In the genomic region with DNA sequence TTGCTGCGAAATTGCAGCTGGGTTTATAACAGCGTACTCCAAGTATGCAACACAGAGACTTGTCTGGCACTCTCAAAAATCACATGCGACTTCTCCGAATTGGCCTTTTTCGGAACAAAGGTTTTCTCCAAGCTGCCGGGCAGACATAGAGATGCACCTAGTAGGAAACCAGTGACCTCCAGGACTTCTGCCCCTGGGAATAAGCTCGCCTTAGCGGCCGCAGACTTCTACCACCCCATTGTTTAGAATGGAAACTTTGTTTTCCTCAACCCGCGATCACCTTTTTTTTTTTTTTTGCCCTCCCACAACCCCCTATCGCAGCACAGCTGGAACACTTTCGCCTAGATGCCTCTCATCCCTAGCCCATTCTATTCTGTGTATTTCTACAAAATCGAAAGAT, we compare ENCODE assay signal across 14 cellular contexts. TPM values are rescaled to one million over a fixed set of nuclear protein-coding genes. Genes with fewer than 3 reads are reported as not detected.
DNase-seq lines count a peak whose midpoint lies in the region; ATAC-seq and TF ChIP-seq lines count a peak whose summit lies in the region.
"Had no signal": no experiment of that assay in that cellular context is flagged by ENCODE, and none has a peak within 500 bp of the region (broad histone marks: within the 10 kb centered on the region; RNA-seq: fewer than 3 reads in every experiment).

No MANE protein-coding gene starts in this region.

- peaks cover 99% of the 10 kb centered on the region for H3K27me3 Mint-ChIP-seq in activated naive CD4-positive, alpha-beta T cell treated with anti-CD3 and anti-CD28 coated beads, Interleukin-2, amount 10 ng/mL, durations not matched to agents 7 days and 5 days
- H3K27me3 Mint-ChIP-seq in endodermal cell (ENCODE audit: insufficient read depth): peaks cover 100% of the 10 kb centered on the region
- H3K27me3 Mint-ChIP-seq in neural crest cell (ENCODE audit: low read depth): peaks cover 100% of the 10 kb centered on the region

- peak; percentile 9 for DNase-seq in activated naive CD4-positive, alpha-beta T cell treated with anti-CD3 and anti-CD28 coated beads, Interleukin-2, amount 10 ng/mL, durations not matched to agents 7 days and 5 days
- no peak for DNase-seq in activated naive CD4-positive, alpha-beta T cell (lab: John Stamatoyannopoulos, UW)
- peak; percentile 48 for DNase-seq in endodermal cell
- no peak for DNase-seq in neural crest cell (ENCODE audit: low read depth, low spot score)
- no peak for DNase-seq in globus pallidus (ENCODE audit: low spot score)
- DNase-seq in UCSD-AML1 (lab: John Stamatoyannopoulos, UW; ENCODE audit: unreplicated experiment): no peak
- DNase-seq: hippocampal formation had no signal

- CTCF ChIA-PET in activated naive CD4-positive, alpha-beta T cell treated with anti-CD3 and anti-CD28 coated beads, Interleukin-2, amount 10 ng/mL, durations not matched to agents 7 days and 5 days (lab: Charles Lee): interaction anchor here (0.6 to 2.4 kb wide), 9 partner anchors 11 to 711 kb away, joined by 3 to 12 read pairs (median 4); no protein-coding TSS in a partner anchor

- 6 to 11% methylated on average over 14 of the region's 14 CpGs for WGBS in endodermal cell (ENCODE audit: insufficient coverage in 1 of 2, insufficient read length in 1 of 2), 2 experiments
- 27% methylated on average over 14 of the region's 14 CpGs for WGBS in urinary bladder

- H3K9ac ChIP-seq in endodermal cell (ENCODE audit: extremely low read depth, low read length, poor library complexity, severe bottlenecking): no peak overlapping the region

- H3K9me3 Mint-ChIP-seq in activated naive CD4-positive, alpha-beta T cell treated with anti-CD3 and anti-CD28 coated beads, Interleukin-2, amount 10 ng/mL, durations not matched to agents 7 days and 5 days: no peaks in the 10 kb centered on the region
- H3K9me3 Mint-ChIP-seq in endodermal cell (peaks cover 6% of the 10 kb centered on the region), neural crest cell (no peaks in the 10 kb centered on the region)
- H3K9me3 Mint-ChIP-seq: activated CD4-positive, alpha-beta T cell treated with anti-CD3 and anti-CD28 coated beads, Interleukin-2, amount 10 ng/mL, durations not matched to agents 24 days and 14 days had no signal

- H3K27ac Mint-ChIP-seq in activated naive CD4-positive, alpha-beta T cell treated with anti-CD3 and anti-CD28 coated beads, Interleukin-2, amount 10 ng/mL, durations not matched to agents 7 days and 5 days: peak overlapping the region; percentile 65
- H3K27ac Mint-ChIP-seq in endodermal cell: no peak overlapping the region
- no peak overlapping the region for H3K27ac Mint-ChIP-seq in neural crest cell (ENCODE audit: unreplicated experiment)
- H3K27ac Mint-ChIP-seq: activated CD4-positive, alpha-beta T cell treated with anti-CD3 and anti-CD28 coated beads, Interleukin-2, amount 10 ng/mL, durations not matched to agents 24 days and 14 days had no signal

- peaks cover 2% of the 10 kb centered on the region for H3K36me3 Mint-ChIP-seq in activated naive CD4-positive, alpha-beta T cell treated with anti-CD3 and anti-CD28 coated beads, Interleukin-2, amount 10 ng/mL, durations not matched to agents 7 days and 5 days
- H3K36me3 Mint-ChIP-seq in endodermal cell (ENCODE audit: low read depth) (no peaks in the 10 kb centered on the region), neural crest cell (ENCODE audit: low read depth) (peaks cover 3% of the 10 kb centered on the region)

- no peak overlapping the region for H3K4me3 Mint-ChIP-seq in activated naive CD4-positive, alpha-beta T cell treated with anti-CD3 and anti-CD28 coated beads, Interleukin-2, amount 10 ng/mL, durations not matched to agents 7 days and 5 days
- H3K4me3 Mint-ChIP-seq in endodermal cell (peak overlapping the region; percentile 15), neural crest cell (peak overlapping the region; percentile 38)

- TF ChIP-seq CTCF in endodermal cell (conservative IDR thresholded peaks at IDR 0.05): no peak
- TF ChIP-seq CTCF in neural crest cell (conservative IDR thresholded peaks at IDR 0.05): no peak

- ATAC-seq in GM18520 (IDR thresholded peaks at IDR 0.05; ENCODE audit: unreplicated experiment): no peak

- H3K36me3 ChIP-seq in endodermal cell (ENCODE audit: control insufficient read depth, insufficient read depth, low read length): no peaks in the 10 kb centered on the region
- no peaks in the 10 kb centered on the region for H3K36me3 ChIP-seq in urinary bladder (ENCODE audit: insufficient read depth)
- H3K36me3 ChIP-seq: breast epithelium, upper lobe of left lung had no signal

- H3K27ac ChIP-seq in endodermal cell (ENCODE audit: low read depth, low read length) (peak overlapping the region; percentile 19), urinary bladder (ENCODE audit: low read depth) (peak overlapping the region; percentile 90)
- H3K27ac ChIP-seq: breast epithelium, upper lobe of left lung had no signal

- H3K27me3 ChIP-seq in endodermal cell (ENCODE audit: control insufficient read depth, insufficient read depth, low read length, poor library complexity, severe bottlenecking): peaks cover 100% of the 10 kb centered on the region

- H3K4me3 ChIP-seq in endodermal cell (ENCODE audit: low read length) (no peak overlapping the region), urinary bladder (ENCODE audit: low read depth, low read length) (peak overlapping the region; percentile 47)

- peaks cover 8% of the 10 kb centered on the region for H3K4me1 Mint-ChIP-seq in activated naive CD4-positive, alpha-beta T cell treated with anti-CD3 and anti-CD28 coated beads, Interleukin-2, amount 10 ng/mL, durations not matched to agents 7 days and 5 days
- H3K4me1 Mint-ChIP-seq in endodermal cell (peaks cover 12% of the 10 kb centered on the region), neural crest cell (no peaks in the 10 kb centered on the region)

- H3K9me3 ChIP-seq in endodermal cell (ENCODE audit: control insufficient read depth, low read length): peaks cover 11% of the 10 kb centered on the region
- H3K9me3 ChIP-seq: breast epithelium, upper lobe of left lung had no signal

- peaks cover 6% of the 10 kb centered on the region for H3K4me1 ChIP-seq in endodermal cell (ENCODE audit: control insufficient read depth, insufficient read depth, low read length)
- H3K4me1 ChIP-seq in urinary bladder (ENCODE audit: insufficient read depth): no peaks in the 10 kb centered on the region

RNA-seq across cellular contexts. Expression of a gene that starts 4.9 kb away (rescaled TPM):
- total RNA-seq in endodermal cell (not detected), neural crest cell (0.35 TPM in 1 of 2 replicates, not detected in the other), urinary bladder (23.2 TPM)
- polyA plus RNA-seq in endodermal cell (2013, experiment 1 of 2): 12.7 TPM
- polyA plus RNA-seq in endodermal cell (2013, experiment 2 of 2): 8.0 TPM
- polyA plus RNA-seq in urinary bladder: 44.9 TPM
- total RNA-seq: A673; activated CD4-positive, alpha-beta T cell treated with anti-CD3 and anti-CD28 coated beads, Interleukin-2, amount 10 ng/mL, durations not matched to agents 24 days and 14 days had no signal

RNA-seq across cellular contexts. Expression of a gene that starts 6.0 kb away (rescaled TPM):
- total RNA-seq in endodermal cell (not detected), neural crest cell (not detected in 2 replicates), urinary bladder (9.3 TPM)
- polyA plus RNA-seq in endodermal cell (2013, experiment 1 of 2): 1.8 TPM
- 1.4 TPM for polyA plus RNA-seq in endodermal cell (2013, experiment 2 of 2)
- 39.1 TPM for polyA plus RNA-seq in urinary bladder
- total RNA-seq: A673; activated CD4-positive, alpha-beta T cell treated with anti-CD3 and anti-CD28 coated beads, Interleukin-2, amount 10 ng/mL, durations not matched to agents 24 days and 14 days; upper lobe of left lung had no signal

RNA-seq across cellular contexts. Expression of a gene that starts 13.7 kb away (rescaled TPM):
- total RNA-seq in endodermal cell (not detected), neural crest cell (9.0 and 10.0 TPM in 2 replicates), urinary bladder (19.8 TPM)
- polyA plus RNA-seq in endodermal cell (2013, experiment 1 of 2): 23.9 TPM
- polyA plus RNA-seq in endodermal cell (2013, experiment 2 of 2): 14.3 TPM
- polyA plus RNA-seq in urinary bladder: 20.5 TPM
- total RNA-seq: A673; activated CD4-positive, alpha-beta T cell treated with anti-CD3 and anti-CD28 coated beads, Interleukin-2, amount 10 ng/mL, durations not matched to agents 24 days and 14 days had no signal

RNA-seq across cellular contexts. Expression of a gene that starts 20.9 kb away (rescaled TPM):
- total RNA-seq in endodermal cell (not detected), neural crest cell (not detected in 2 replicates), urinary bladder (43.2 TPM)
- polyA plus RNA-seq in endodermal cell (2013, experiment 1 of 2): 0.53 TPM
- polyA plus RNA-seq in endodermal cell (2013, experiment 2 of 2): 0.29 TPM
- polyA plus RNA-seq in urinary bladder: 24.4 TPM
- total RNA-seq: A673; activated CD4-positive, alpha-beta T cell treated with anti-CD3 and anti-CD28 coated beads, Interleukin-2, amount 10 ng/mL, durations not matched to agents 24 days and 14 days; mammary epithelial cell; upper lobe of left lung had no signal
- polyA plus RNA-seq: mammary epithelial cell had no signal

RNA-seq across cellular contexts. Expression of a gene that starts 22.6 kb away (rescaled TPM):
- not detected for total RNA-seq in endodermal cell
- 7.1 TPM for polyA plus RNA-seq in endodermal cell (2013, experiment 1 of 2)
- polyA plus RNA-seq in endodermal cell (2013, experiment 2 of 2): 2.9 TPM
- total RNA-seq in neural crest cell: 7.1 and 8.8 TPM in 2 replicates
- total RNA-seq in urinary bladder: 3.7 TPM
- 14.2 TPM for polyA plus RNA-seq in urinary bladder
- total RNA-seq: activated CD4-positive, alpha-beta T cell treated with anti-CD3 and anti-CD28 coated beads, Interleukin-2, amount 10 ng/mL, durations not matched to agents 24 days and 14 days had no signal

Comparison
In these comparisons a context has a peak if more than half of its experiments do, and no peak if none do; other contexts are left out.
1. DNase-seq: peak in activated naive CD4-positive, alpha-beta T cell treated with anti-CD3 and anti-CD28 coated beads, Interleukin-2, amount 10 ng/mL, durations not matched to agents 7 days and 5 days (single experiment) and endodermal cell (single experiment); none in activated naive CD4-positive, alpha-beta T cell (0 of 4), neural crest cell (single experiment), globus pallidus (single experiment) and UCSD-AML1 (single experiment).
2. RNA of a gene that starts 4.9 kb away (total RNA-seq): 23.2 TPM in urinary bladder (single experiment); 0.35 TPM in neural crest cell and not detected in endodermal cell; every median in the first group is over 10 times any median in the second.
3. RNA of a gene that starts 6.0 kb away (total RNA-seq): 9.3 TPM in urinary bladder (single experiment); not detected in endodermal cell and not detected in neural crest cell; every median in the first group is over 10 times any median in the second.